In genomic region chr4:188127157-188127874, GRCh38 we compare ENCODE assay signal across 10 cellular contexts. TPM values are rescaled to one million over a fixed set of nuclear protein-coding genes. Genes with fewer than 3 reads are reported as not detected.
DNase-seq lines count a peak whose midpoint lies in the region; ATAC-seq and TF ChIP-seq lines count a peak whose summit lies in the region.
"Had no signal": no experiment of that assay in that cellular context is flagged by ENCODE, and none has a peak within 500 bp of the region (broad histone marks: within the 10 kb centered on the region; RNA-seq: fewer than 3 reads in every experiment).

No MANE protein-coding gene starts in this region.

- peak; percentile 84 for ATAC-seq in omental fat pad (ENCODE audit: low FRiP score)

- H3K27ac ChIP-seq in cingulate gyrus (ENCODE audit: low read depth, low read length) = peak overlapping the region; percentile 41
- H3K27ac ChIP-seq in substantia nigra (ENCODE audit: low read depth, low read length, poor library complexity, severe bottlenecking) = no peak overlapping the region
- no peak overlapping the region for H3K27ac ChIP-seq in effector memory CD4-positive, alpha-beta T cell (ENCODE audit: insufficient read depth, low read length, poor library complexity, severe bottlenecking)

- no peaks in the 10 kb centered on the region for H3K4me1 ChIP-seq in effector memory CD4-positive, alpha-beta T cell (ENCODE audit: control insufficient read depth, insufficient read depth, low read length, poor library complexity, severe bottlenecking)

- H3K4me3 ChIP-seq in effector memory CD4-positive, alpha-beta T cell (ENCODE audit: insufficient read depth, low read depth, low read length, poor library complexity, severe bottlenecking) = no peak overlapping the region

- no peaks in the 10 kb centered on the region for H3K36me3 ChIP-seq in effector memory CD4-positive, alpha-beta T cell (ENCODE audit: control insufficient read depth, insufficient read depth, low read length)

- DNase-seq in Caki2 (ENCODE audit: low read depth) = peak; percentile 88
- DNase-seq in M059J (ENCODE audit: low read depth) = peak; percentile 86
- DNase-seq in omental fat pad (ENCODE audit: low spot score) = no peak
- no peak for DNase-seq in substantia nigra (lab: John Stamatoyannopoulos, UW)
- no peak for DNase-seq in effector memory CD4-positive, alpha-beta T cell
- no peak for DNase-seq in NOMO-1 treated with DMSO at 0.1 percent for 48 hours (lab: John Stamatoyannopoulos, UW; ENCODE audit: unreplicated experiment)
- no peak for DNase-seq in activated CD8-positive, alpha-beta memory T cell treated with anti-CD3 and anti-CD28 coated beads, Interleukin-2, amount 50 U/mL, for 4 hours
- DNase-seq: NCI-H1417 had no signal

- H3K9me3 ChIP-seq in effector memory CD4-positive, alpha-beta T cell (ENCODE audit: control insufficient read depth, low read length) = no peaks in the 10 kb centered on the region

- in situ Hi-C loops in Caki2 (cut with HindIII; ENCODE audit: low pct_unique_long_range_greater_than_20kb, low sequenced_read_pairs) = no loop called here

- no peak for TF ChIP-seq CTCF in omental fat pad (IDR thresholded peaks at IDR 0.05)

- no peaks in the 10 kb centered on the region for H3K27me3 ChIP-seq in effector memory CD4-positive, alpha-beta T cell (replicated peaks; ENCODE audit: control insufficient read depth, insufficient read depth, low read length, poor library complexity, severe bottlenecking)

RNA-seq across cellular contexts. Expression of gene TRIML1, which starts 11.9 kb away (rescaled TPM):
- total RNA-seq in Caki2 (2014; rRNA removed; shearing (Covaris generic); ENCODE audit: low replicate concordance) = not detected in 2 replicates
- total RNA-seq in M059J (2014; rRNA removed; shearing (Covaris generic)) = 0.15 TPM in 1 of 2 replicates, not detected in the other
- not detected for total RNA-seq in omental fat pad
- total RNA-seq: pulmonary artery endothelial cell had no signal

RNA-seq across cellular contexts. Expression of gene TRIML2, which starts 17.9 kb away (rescaled TPM):
- not detected in 2 replicates for total RNA-seq in Caki2 (2014; rRNA removed; shearing (Covaris generic); ENCODE audit: low replicate concordance)
- total RNA-seq in M059J (2014; rRNA removed; shearing (Covaris generic)) = 0.27 and 1.0 TPM in 2 replicates
- not detected for total RNA-seq in omental fat pad

Comparison
In these comparisons a context has a peak if more than half of its experiments do, and no peak if none do; other contexts are left out.
1. DNase-seq: peak in Caki2 (single experiment) and M059J (single experiment); none in omental fat pad (single experiment), substantia nigra (0 of 49), effector memory CD4-positive, alpha-beta T cell (0 of 3), NOMO-1 treated with DMSO at 0.1 percent for 48 hours (single experiment) and activated CD8-positive, alpha-beta memory T cell treated with anti-CD3 and anti-CD28 coated beads, Interleukin-2, amount 50 U/mL, for 4 hours (single experiment).